ENCODE assay signal across 16 cellular contexts in genomic region chr16:88742896-88743605, GRCh38. TPM values are rescaled to one million over a fixed set of nuclear protein-coding genes. Genes with fewer than 3 reads are reported as not detected.
"Had no signal": no experiment of that assay in that cellular context is flagged by ENCODE, and none has a peak within 500 bp of the region (broad histone marks: within the 10 kb centered on the region; RNA-seq: fewer than 3 reads in every experiment).

No MANE protein-coding gene starts in this region.

- H3K27ac Mint-ChIP-seq: activated CD4-positive, alpha-beta T cell treated with anti-CD3 and anti-CD28 coated beads, Interleukin-2, amount 10 ng/mL, durations not matched to agents 7 days and 5 days; activated naive CD4-positive, alpha-beta T cell treated with anti-CD3 and anti-CD28 coated beads, Interleukin-2, amount 50 U/mL, for 24 hours; T-helper 2 cell treated with Interferon-gamma antibody and Interleukin-4, amounts not matched to agents 5 μg/mL and 100 μg/mL, for 36 hours had no signal

- H3K4me2 ChIP-seq: smooth muscle cell had no signal

- H3K4me1 Mint-ChIP-seq: neural crest cell had no signal

- DNase-seq: foreskin keratinocyte had no signal

- H3K36me3 ChIP-seq: cardiac muscle cell had no signal

- H3K27me3 Mint-ChIP-seq: activated CD4-positive, alpha-beta T cell treated with anti-CD3 and anti-CD28 coated beads, Interleukin-2, amount 10 ng/mL, durations not matched to agents 7 days and 5 days; activated naive CD4-positive, alpha-beta T cell treated with anti-CD3 and anti-CD28 coated beads, Interleukin-2, amount 50 U/mL, for 24 hours; naive thymus-derived CD4-positive, alpha-beta T cell had no signal

- H3K27me3 ChIP-seq: body of pancreas, cardiac muscle cell, foreskin keratinocyte, left lung, sigmoid colon, upper lobe of right lung had no signal

- H3K9me3 Mint-ChIP-seq: activated CD4-positive, alpha-beta T cell treated with anti-CD3 and anti-CD28 coated beads, Interleukin-2, amount 10 ng/mL, durations not matched to agents 7 days and 5 days; activated naive CD4-positive, alpha-beta T cell treated with anti-CD3 and anti-CD28 coated beads, Interleukin-2, amount 50 U/mL, for 24 hours; immature natural killer cell; naive thymus-derived CD4-positive, alpha-beta T cell; neural crest cell; T-helper 2 cell treated with Interferon-gamma antibody and Interleukin-4, amounts not matched to agents 5 μg/mL and 100 μg/mL, for 36 hours had no signal

- H3K9me3 ChIP-seq: body of pancreas, left lung, sigmoid colon, upper lobe of right lung had no signal

- H3K4me3 ChIP-seq: body of pancreas, cardiac muscle cell, left lung, lung, sigmoid colon, smooth muscle cell, upper lobe of right lung had no signal

- H3K36me3 Mint-ChIP-seq: activated naive CD4-positive, alpha-beta T cell treated with anti-CD3 and anti-CD28 coated beads, Interleukin-2, amount 50 U/mL, for 24 hours; immature natural killer cell had no signal

- H3K4me3 Mint-ChIP-seq: activated CD4-positive, alpha-beta T cell treated with anti-CD3 and anti-CD28 coated beads, Interleukin-2, amount 10 ng/mL, durations not matched to agents 7 days and 5 days; activated naive CD4-positive, alpha-beta T cell treated with anti-CD3 and anti-CD28 coated beads, Interleukin-2, amount 50 U/mL, for 24 hours; immature natural killer cell; neural crest cell; T-helper 2 cell treated with Interferon-gamma antibody and Interleukin-4, amounts not matched to agents 5 μg/mL and 100 μg/mL, for 36 hours had no signal

- H3K27ac ChIP-seq: body of pancreas, cardiac muscle cell, foreskin keratinocyte, left lung, VCaP had no signal

RNA-seq across cellular contexts. Expression of gene SNAI3, which starts 56.7 kb away (rescaled TPM):
- total RNA-seq: chondrocyte, foreskin keratinocyte, neural crest cell had no signal
